In genomic region chr14:51905673-51906121, GRCh38 we compare ENCODE assay signal across 8 cellular contexts. TPM values are rescaled to one million over a fixed set of nuclear protein-coding genes. Genes with fewer than 3 reads are reported as not detected.
DNase-seq lines count a peak whose midpoint lies in the region; ATAC-seq and TF ChIP-seq lines count a peak whose summit lies in the region.
"Not testable (repeated sequence)": the region's sequence is repeated elsewhere in the genome, so short reads cannot be mapped to it uniquely, and the experiment has no call there.

No MANE protein-coding gene starts in this region.

- H3K9me3 ChIP-seq in SK-N-SH = not testable (repeated sequence)

- ATAC-seq in GM21515 (IDR thresholded peaks at IDR 0.05; ENCODE audit: unreplicated experiment) = peak; percentile 80
- peak; percentile 94 for ATAC-seq in HG03432 (IDR thresholded peaks at IDR 0.05; ENCODE audit: unreplicated experiment)
- ATAC-seq in activated T-cell treated with anti-CD3 and anti-CD28 coated beads, Interleukin-2, amount 50 U/mL, for 4 hours = peak; percentile 94 to 95
- peak; percentile 74 for ATAC-seq in effector memory CD8-positive, alpha-beta T cell (replicated peaks)
- ATAC-seq in naive thymus-derived CD8-positive, alpha-beta T cell = peak; percentile 47 to 52

- H3K4me1 ChIP-seq in SK-N-SH (ENCODE audit: control insufficient read depth in 1 of 2, insufficient read depth in 2 of 2, low read depth in 1 of 2, low read length in 1 of 2) = peaks cover 4 to 12% of the 10 kb centered on the region in 2 experiments; a peak in 3 of 4 replicates

- peak; percentile 26; the same call in 1 of the 2 replicates for TF ChIP-seq CTCF in SK-N-SH (IDR thresholded peaks at IDR 0.05)

- peak overlapping the region; percentile 58 for H3K4me3 Mint-ChIP-seq in activated T-cell treated with anti-CD3 and anti-CD28 coated beads, Interleukin-2, amount 50 U/mL, for 4 hours
- H3K4me3 Mint-ChIP-seq in effector memory CD8-positive, alpha-beta T cell = peak overlapping the region; percentile 60 to 69
- peak overlapping the region in 8 of 10 donors; percentile 22 to 70 (median 42) for H3K4me3 Mint-ChIP-seq in naive thymus-derived CD8-positive, alpha-beta T cell

- H3F3A ChIP-seq in SK-N-SH (replicated peaks; ENCODE audit: insufficient read depth) = peaks cover 19% of the 10 kb centered on the region

- H4K20me1 ChIP-seq in SK-N-SH (ENCODE audit: insufficient read depth) = not testable (repeated sequence)

- H3K27me3 ChIP-seq in SK-N-SH (ENCODE audit: insufficient read depth) = not testable (repeated sequence)

- WGBS in SK-N-SH (ENCODE audit: low lambda C conversion rate) = 11% methylated on average over 5 of the region's 6 CpGs

- H3K27ac Mint-ChIP-seq in effector memory CD8-positive, alpha-beta T cell = peak overlapping the region; percentile 88 to 92
- peak overlapping the region; percentile 72 to 91 (median 84) for H3K27ac Mint-ChIP-seq in naive thymus-derived CD8-positive, alpha-beta T cell

- peaks cover 23% of the 10 kb centered on the region; the same call in 1 of the 2 replicates for H3K79me2 ChIP-seq in SK-N-SH (ENCODE audit: insufficient read depth)

- CTCF ChIA-PET in SK-N-SH (lab: Yijun Ruan, JAX) = interaction anchor here (1.5 kb wide), 2 partner anchors 14 to 73 kb away, joined by 5 to 6 read pairs; no protein-coding TSS in a partner anchor

- H3K9me2 ChIP-seq in SK-N-SH = not testable (repeated sequence)

- peak overlapping the region; percentile 33 to 47; a peak in 3 of 4 replicates for H3K4me3 ChIP-seq in SK-N-SH (ENCODE audit: low read depth in 2 of 2, low read length in 1 of 2)

- peak overlapping the region; percentile 63 for H3K4me2 ChIP-seq in SK-N-SH

- H3K36me3 ChIP-seq in SK-N-SH (replicated peaks in 1 of 2; ENCODE audit: control insufficient read depth in 1 of 2, insufficient read depth in 2 of 2, low read length in 1 of 2) = peaks cover 0 to 11% of the 10 kb centered on the region in 2 experiments

- DNase-seq in GM03348 (ENCODE audit: low spot score) = peak; percentile 19
- DNase-seq in SK-N-SH = not testable (repeated sequence)
- peak; percentile 42 for DNase-seq in activated T-cell treated with anti-CD3 and anti-CD28 coated beads, Interleukin-2, amount 50 U/mL, for 4 hours
- DNase-seq in effector memory CD8-positive, alpha-beta T cell = peak; percentile 27 to 43 (median 30)
- DNase-seq in naive thymus-derived CD8-positive, alpha-beta T cell = peak in 6 of 10 donors; percentile 8 to 38 (median 26)
- peak; percentile 45 to 60 for DNase-seq in stimulated activated CD8-positive, alpha-beta memory T cell treated with anti-CD3 and anti-CD28 coated beads, Interleukin-7, amount 100 ng/mL, for 4 hours (ENCODE audit: low read depth in 2 of 2)

- TF ChIP-seq RAD21 in SK-N-SH (IDR thresholded peaks at IDR 0.05; ENCODE audit: low read length) = not testable (repeated sequence)

- not testable (repeated sequence) for H3K9me3 Mint-ChIP-seq in activated T-cell treated with anti-CD3 and anti-CD28 coated beads, Interleukin-2, amount 50 U/mL, for 4 hours; effector memory CD8-positive, alpha-beta T cell
- peaks cover 0 to 23% (median 10%) of the 10 kb centered on the region in 9 donors for H3K9me3 Mint-ChIP-seq in naive thymus-derived CD8-positive, alpha-beta T cell

- H3K4me1 Mint-ChIP-seq in activated T-cell treated with anti-CD3 and anti-CD28 coated beads, Interleukin-2, amount 50 U/mL, for 4 hours (ENCODE audit: low read depth) = peaks cover 55% of the 10 kb centered on the region
- peaks cover 36 to 64% of the 10 kb centered on the region in 2 donors for H3K4me1 Mint-ChIP-seq in effector memory CD8-positive, alpha-beta T cell (ENCODE audit: low read depth in 2 of 2)
- H3K4me1 Mint-ChIP-seq in naive thymus-derived CD8-positive, alpha-beta T cell = peaks cover 20 to 80% (median 44%) of the 10 kb centered on the region in 4 donors

- not testable (repeated sequence) for H3K27me3 Mint-ChIP-seq in activated T-cell treated with anti-CD3 and anti-CD28 coated beads, Interleukin-2, amount 50 U/mL, for 4 hours (ENCODE audit: low read depth); effector memory CD8-positive, alpha-beta T cell; naive thymus-derived CD8-positive, alpha-beta T cell

- peak overlapping the region; percentile 64 for H2AFZ ChIP-seq in SK-N-SH (ENCODE audit: low read depth)

- peak in 1 of 2 experiments; percentile 71; a peak in 1 of 4 replicates for TF ChIP-seq EP300 in SK-N-SH (IDR thresholded peaks at IDR 0.05; ENCODE audit: borderline replicate concordance in 1 of 2, low read depth in 1 of 2, low read length in 1 of 2)

- POLR2A ChIA-PET in SK-N-SH (lab: Yijun Ruan, JAX); naive thymus-derived CD8-positive, alpha-beta T cell (lab: Charles Lee): not testable (repeated sequence)

- H3K27ac ChIP-seq in SK-N-SH (ENCODE audit: low read depth in 2 of 2, low read length in 1 of 2) = peak overlapping the region; percentile 81 to 96

- H3K9ac ChIP-seq in SK-N-SH = peak overlapping the region; percentile 44

- peaks cover 35% of the 10 kb centered on the region for H3K36me3 Mint-ChIP-seq in activated T-cell treated with anti-CD3 and anti-CD28 coated beads, Interleukin-2, amount 50 U/mL, for 4 hours (ENCODE audit: insufficient read depth)
- peaks cover 78% of the 10 kb centered on the region for H3K36me3 Mint-ChIP-seq in effector memory CD8-positive, alpha-beta T cell (ENCODE audit: insufficient read depth)
- peaks cover 17 to 46% (median 34%) of the 10 kb centered on the region in 3 donors for H3K36me3 Mint-ChIP-seq in naive thymus-derived CD8-positive, alpha-beta T cell

TF ChIP-seq in SK-N-SH, 30 proteins besides CTCF, POLR2A, EP300 and RAD21:
- peak; percentile 67 for TF ChIP-seq PBX3 (IDR thresholded peaks at IDR 0.05)
- TF ChIP-seq, protein P1, sequence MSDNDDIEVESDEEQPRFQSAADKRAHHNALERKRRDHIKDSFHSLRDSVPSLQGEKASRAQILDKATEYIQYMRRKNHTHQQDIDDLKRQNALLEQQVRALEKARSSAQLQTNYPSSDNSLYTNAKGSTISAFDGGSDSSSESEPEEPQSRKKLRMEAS (IDR thresholded peaks at IDR 0.05; ENCODE audit: low read depth) = peak; percentile 49; the same call in 1 of the 2 replicates
- TF ChIP-seq TEAD4 (IDR thresholded peaks at IDR 0.05; ENCODE audit: borderline replicate concordance, insufficient read depth) = peak; percentile 42; the same call in 1 of the 2 replicates
- peak; percentile 57 for TF ChIP-seq NFIC (IDR thresholded peaks at IDR 0.05; ENCODE audit: borderline replicate concordance)
- TF ChIP-seq FOXM1 (IDR thresholded peaks at IDR 0.05; ENCODE audit: low read depth) = 0 out of 2 replicates have a peak, but pooled peaks have one; percentile 32
- peak; percentile 89; the same call in 1 of the 2 replicates for TF ChIP-seq FOSL2 (IDR thresholded peaks at IDR 0.05; ENCODE audit: borderline replicate concordance, low read depth)
- 0 out of 2 replicates have a peak, but pooled peaks have one; percentile 15 for TF ChIP-seq USF1 (IDR thresholded peaks at IDR 0.05; ENCODE audit: borderline replicate concordance, low read depth)
- peak; percentile 78 for TF ChIP-seq TCF12 (IDR thresholded peaks at IDR 0.05)
- TF ChIP-seq JUND (IDR thresholded peaks at IDR 0.05) = peak; percentile 86

RNA-seq across cellular contexts. Expression of gene GNG2, which starts 45.3 kb away (rescaled TPM):
- polyA plus RNA-seq in SK-N-SH (2012; rRNA removed) = 17.8 and 19.1 TPM in 2 replicates
- 25.2 and 29.0 TPM in 2 replicates for polyA plus RNA-seq in SK-N-SH (2012; cell fraction: cytosol; rRNA removed)
- polyA plus RNA-seq in SK-N-SH (2012; cell fraction: nucleus; rRNA removed) = 8.2 and 8.9 TPM in 2 replicates
- total RNA-seq in activated T-cell treated with anti-CD3 and anti-CD28 coated beads, Interleukin-2, amount 50 U/mL, for 4 hours = 10 to 100 TPM; 28.4 to 47.3 (median 42.9) TPM
- 10 to 100 TPM; 57.8 to 66.7 TPM for total RNA-seq in naive thymus-derived CD8-positive, alpha-beta T cell
- polyA plus RNA-seq in naive thymus-derived CD8-positive, alpha-beta T cell = 100 to 1,000 TPM; 115 to 172 (median 122) TPM
